Comparison of ENCODE assay signal across 13 cellular contexts in genomic region chr2:72913531-72914225, GRCh38. TPM values are rescaled to one million over a fixed set of nuclear protein-coding genes. Genes with fewer than 3 reads are reported as not detected.
DNase-seq lines count a peak whose midpoint lies in the region; ATAC-seq and TF ChIP-seq lines count a peak whose summit lies in the region.
"Had no signal": no experiment of that assay in that cellular context is flagged by ENCODE, and none has a peak within 500 bp of the region (broad histone marks: within the 10 kb centered on the region; RNA-seq: fewer than 3 reads in every experiment).

No MANE protein-coding gene starts in this region.

- H3K4me3 Mint-ChIP-seq in CD4-positive, alpha-beta T cell: peak overlapping the region; percentile 1
- no peak overlapping the region for H3K4me3 Mint-ChIP-seq in HFFc6

- POLR2A ChIA-PET in CD4-positive, alpha-beta T cell (lab: Charles Lee): no interaction called here

- TF ChIP-seq POLR2A in GM18505 (IDR thresholded peaks at IDR 0.05; ENCODE audit: borderline replicate concordance, extremely low read depth, insufficient read depth, insufficient read length): no peak

- in situ Hi-C loops in brain microvascular endothelial cell (cut with HindIII; ENCODE audit: low pct_ligation_motif_present, low sequenced_read_pairs): no loop called here

- H3K9me3 ChIP-seq in CD4-positive, alpha-beta T cell (ENCODE audit: control insufficient read depth, low read length): no peaks in the 10 kb centered on the region
- no peaks in the 10 kb centered on the region for H3K9me3 ChIP-seq in ascending aorta

- intact Hi-C loops in CD4-positive, alpha-beta T cell (cut with DNase I, micrococcal nuclease): no loop called here
- intact Hi-C loops in ascending aorta (cut with DNase I): no loop called here

- TF ChIP-seq CTCF in CD4-positive, alpha-beta T cell (IDR thresholded peaks at IDR 0.05): no peak
- TF ChIP-seq CTCF in HFFc6 (IDR thresholded peaks at IDR 0.05) (peak; percentile 22; the same call in 1 of the 2 replicates), brain microvascular endothelial cell (IDR thresholded peaks at IDR 0.05; ENCODE audit: low read depth, low read length, missing control alignments) (peak; percentile 48), ascending aorta (IDR thresholded peaks at IDR 0.05) (no peak)

- H3K27me3 Mint-ChIP-seq in CD4-positive, alpha-beta T cell: peaks cover 76% of the 10 kb centered on the region
- H3K27me3 Mint-ChIP-seq in HFFc6 (ENCODE audit: insufficient read depth): peaks cover 70% of the 10 kb centered on the region

- no peak for DNase-seq in CD4-positive, alpha-beta T cell
- DNase-seq in HFFc6: no peak
- no peak for DNase-seq in brain microvascular endothelial cell
- DNase-seq in kidney tubule cell (ENCODE audit: low spot score): peak; percentile 18
- no peak for DNase-seq in activated naive CD4-positive, alpha-beta T cell (lab: John Stamatoyannopoulos, UW)
- no peak for DNase-seq in ascending aorta (ENCODE audit: low spot score in 2 of 2)
- no peak for DNase-seq in occipital lobe (lab: John Stamatoyannopoulos, UW)
- DNase-seq: activated CD4-positive, alpha-beta T cell treated with anti-CD3 and anti-CD28 coated beads, Interleukin-2, amount 50 U/mL, for 4 hours; activated gamma-delta T cell treated with Interleukin-2 at 50 U/mL for 16 hours; CD4-positive, alpha-beta memory T cell had no signal

- no peak overlapping the region for H3K27ac Mint-ChIP-seq in CD4-positive, alpha-beta T cell
- no peak overlapping the region for H3K27ac Mint-ChIP-seq in HFFc6

- no peak overlapping the region for H3K27ac ChIP-seq in CD4-positive, alpha-beta T cell (ENCODE audit: low read depth, low read length)
- H3K27ac ChIP-seq in brain microvascular endothelial cell (no peak overlapping the region), ascending aorta (no peak overlapping the region)

- peaks cover 6 to 32% of the 10 kb centered on the region in 2 donors for H3K4me1 ChIP-seq in ascending aorta

- CTCF ChIA-PET in CD4-positive, alpha-beta T cell (lab: Charles Lee): no interaction called here

- no peaks in the 10 kb centered on the region for H3K36me3 Mint-ChIP-seq in CD4-positive, alpha-beta T cell (ENCODE audit: low read depth)
- no peaks in the 10 kb centered on the region for H3K36me3 Mint-ChIP-seq in HFFc6 (ENCODE audit: low read depth)

- peaks cover 91% of the 10 kb centered on the region for H3K27me3 ChIP-seq in CD4-positive, alpha-beta T cell (ENCODE audit: control insufficient read depth, insufficient read depth, low read length)
- peaks cover 87% of the 10 kb centered on the region for H3K27me3 ChIP-seq in brain microvascular endothelial cell (replicated peaks)
- peaks cover 36% of the 10 kb centered on the region for H3K27me3 ChIP-seq in ascending aorta

- H3K36me3 ChIP-seq in brain microvascular endothelial cell (replicated peaks): no peaks in the 10 kb centered on the region
- H3K36me3 ChIP-seq in ascending aorta: no peaks in the 10 kb centered on the region

- ATAC-seq in CD4-positive, alpha-beta T cell (ENCODE audit: poor library complexity): no peak
- ATAC-seq in GM18505 (IDR thresholded peaks at IDR 0.05; ENCODE audit: unreplicated experiment): no peak

- H3K4me3 ChIP-seq in brain microvascular endothelial cell (ENCODE audit: low read depth, low read length) (no peak overlapping the region), ascending aorta (no peak overlapping the region)

- peaks cover 22% of the 10 kb centered on the region for H3K4me1 Mint-ChIP-seq in CD4-positive, alpha-beta T cell (ENCODE audit: low read depth)
- peaks cover 11% of the 10 kb centered on the region for H3K4me1 Mint-ChIP-seq in HFFc6 (ENCODE audit: low read depth)

- no peaks in the 10 kb centered on the region for H3K9me3 Mint-ChIP-seq in CD4-positive, alpha-beta T cell
- no peaks in the 10 kb centered on the region for H3K9me3 Mint-ChIP-seq in HFFc6
- H3K9me3 Mint-ChIP-seq: CD4-positive, alpha-beta memory T cell had no signal

RNA-seq across cellular contexts. Expression of gene EMX1, which starts 3.6 kb away (rescaled TPM):
- not detected for total RNA-seq in CD4-positive, alpha-beta T cell
- total RNA-seq in HFFc6 (2021; fragmentation: NEBNext Ultra II Directional; extraction: Animal tissue kit (Norgen Biotek cat#: 25700)): not detected
- total RNA-seq in ascending aorta (not detected), occipital lobe (21.1 TPM)
- total RNA-seq: CD4-positive, alpha-beta memory T cell; LHCN-M2; OCI-LY7 had no signal

RNA-seq across cellular contexts. Expression of gene SPR, which starts 26.5 kb away (rescaled TPM):
- total RNA-seq in CD4-positive, alpha-beta T cell: not detected
- total RNA-seq in HFFc6 (2021; fragmentation: NEBNext Ultra II Directional; extraction: Animal tissue kit (Norgen Biotek cat#: 25700)): 10 to 100 TPM; 17.0 to 21.6 (median 19.0) TPM
- total RNA-seq in ascending aorta (68.3 TPM), occipital lobe (1.2 TPM)
- total RNA-seq: CD4-positive, alpha-beta memory T cell; OCI-LY7 had no signal

Comparison
In these comparisons a context has a peak if more than half of its experiments do, and no peak if none do; other contexts are left out.
1. CTCF ChIP-seq: peak in HFFc6 (single experiment) and brain microvascular endothelial cell (single experiment); none in CD4-positive, alpha-beta T cell (single experiment) and ascending aorta (0 of 3).
2. RNA of gene EMX1, which starts 3.6 kb away (total RNA-seq): 21.1 TPM in occipital lobe (single experiment); not detected in CD4-positive, alpha-beta T cell, not detected in HFFc6 and not detected in ascending aorta (single experiment); every median in the first group is over 10 times any median in the second.